Comparison of ENCODE assay signal across 1 cellular context in genomic region chr6:149359439-149359838, GRCh38.
TF ChIP-seq lines count a peak whose summit lies in the region.

No MANE protein-coding gene starts in this region.

TF ChIP-seq in HepG2, 621 proteins besides CTCF, POLR2A, EP300 and RAD21:
- TF ChIP-seq ZBTB7A (CRISPR knock-in tag; IDR thresholded peaks at IDR 0.05) (no peak), NKX3-1 (CRISPR knock-in tag; IDR thresholded peaks at IDR 0.05) (no peak), TBP (CRISPR knock-in tag; IDR thresholded peaks at IDR 0.05) (no peak), SP2 (CRISPR knock-in tag; IDR thresholded peaks at IDR 0.05) (no peak), MBD4 (IDR thresholded peaks at IDR 0.05; ENCODE audit: borderline replicate concordance, low read length) (no peak), ZNF20 (CRISPR knock-in tag; IDR thresholded peaks at IDR 0.05) (no peak), ZNF709 (CRISPR knock-in tag; IDR thresholded peaks at IDR 0.05) (no peak), TAF1 (CRISPR knock-in tag; IDR thresholded peaks at IDR 0.05) (no peak), PTBP1 (IDR thresholded peaks at IDR 0.05; ENCODE audit: low read depth, low read length, poor library complexity, severe bottlenecking) (no peak), DRAP1 (CRISPR knock-in tag; IDR thresholded peaks at IDR 0.05) (no peak), ZHX2 (IDR thresholded peaks at IDR 0.05; ENCODE audit: low read depth) (no peak), ZHX2 (CRISPR knock-in tag; IDR thresholded peaks at IDR 0.05; ENCODE audit: borderline replicate concordance) (no peak), RBFOX2 (IDR thresholded peaks at IDR 0.05; ENCODE audit: low read depth, low read length) (no peak), HMG20A (CRISPR knock-in tag; IDR thresholded peaks at IDR 0.05; ENCODE audit: borderline replicate concordance) (no peak), TFAP4 (IDR thresholded peaks at IDR 0.05; ENCODE audit: borderline replicate concordance, low read depth) (no peak), RBAK (CRISPR knock-in tag; IDR thresholded peaks at IDR 0.05) (no peak)
TF ChIP-seq in HepG2: peak in this region for 0.
